34 cellular contexts compared by ENCODE assay signal in genomic region chr3:148794357-148794756, GRCh38. TPM values are rescaled to one million over a fixed set of nuclear protein-coding genes. Genes with fewer than 3 reads are reported as not detected.
DNase-seq lines count a peak whose midpoint lies in the region; ATAC-seq and TF ChIP-seq lines count a peak whose summit lies in the region.
"Had no signal": no experiment of that assay in that cellular context is flagged by ENCODE, and none has a peak within 500 bp of the region (broad histone marks: within the 10 kb centered on the region; RNA-seq: fewer than 3 reads in every experiment).

No MANE protein-coding gene starts in this region.

- no peaks in the 10 kb centered on the region for H4K20me1 ChIP-seq in hepatocyte (ENCODE audit: insufficient read depth, poor library complexity, severe bottlenecking)

- POLR2A ChIA-PET in WTC11 (lab: Charles Lee): no interaction called here

- intact Hi-C loops in uterus (cut with DNase I; ENCODE audit: low total_unique reads): no loop called here

- no peaks in the 10 kb centered on the region for H3K79me2 ChIP-seq in hepatocyte

- no peak overlapping the region for H3K27ac ChIP-seq in hepatocyte
- no peak overlapping the region for H3K27ac ChIP-seq in uterus
- H3K27ac ChIP-seq: cardiac muscle cell, heart left ventricle, pancreas, testis, vagina had no signal

- DNase-seq in EL: peak; percentile 30
- DNase-seq in WTC11 (ENCODE audit: low spot score): no peak
- peak; percentile 33 for DNase-seq in hepatocyte (ENCODE audit: low spot score)
- no peak for DNase-seq in uterus
- no peak for DNase-seq in stimulated activated effector memory CD8-positive, alpha-beta T cell treated with anti-CD3 and anti-CD28 coated beads, Interleukin-12 subunit alpha, Interleukin-12 subunit beta, amount 100 ng/mL, for 72 hours (ENCODE audit: low spot score in 2 of 2)
- DNase-seq in stimulated activated CD8-positive, alpha-beta memory T cell treated with anti-CD3 and anti-CD28 coated beads, Interleukin-4, amount 100 ng/mL, for 48 hours: no peak
- DNase-seq: activated CD8-positive, alpha-beta T cell treated with anti-CD3 and anti-CD28 coated beads, Interleukin-2, amount 10 ng/mL, durations not matched to agents 7 days and 5 days; CD4-positive, alpha-beta T cell; cortex of kidney; effector memory CD8-positive, alpha-beta T cell; heart left ventricle; IMR-90; MV-4-11; NCI-H1436; NCI-H2081 treated with DMSO at 0.1 percent for 48 hours; NCI-H226; NCI-H69; pancreas; retina; SHP77 treated with DMSO at 0.1 percent for 48 hours; stimulated activated CD4-positive, alpha-beta T cell treated with anti-CD3 and anti-CD28 coated beads, Interleukin-1b, Interleukin-23, amount 100 ng/mL, for 48 hours; SW 1271; testis had no signal

- no peak overlapping the region for H2AFZ ChIP-seq in hepatocyte

- ATAC-seq in WTC11 (0 out of 2 replicates have a peak, but pooled peaks have one; percentile 35), GM18511 (IDR thresholded peaks at IDR 0.05; ENCODE audit: unreplicated experiment) (no peak)
- no peak for ATAC-seq in stimulated activated effector memory CD8-positive, alpha-beta T cell treated with anti-CD3 and anti-CD28 coated beads, Interleukin-12 subunit alpha, Interleukin-12 subunit beta, amount 100 ng/mL, for 72 hours
- ATAC-seq: activated CD8-positive, alpha-beta T cell treated with anti-CD3 and anti-CD28 coated beads, Interleukin-2, amount 10 ng/mL, durations not matched to agents 7 days and 5 days; activated naive CD4-positive, alpha-beta T cell treated with anti-CD3 and anti-CD28 coated beads, Interleukin-2, amount 50 U/mL, for 72 hours; effector memory CD8-positive, alpha-beta T cell; HCT116; heart left ventricle; pancreas had no signal

- no peaks in the 10 kb centered on the region for H3K36me3 Mint-ChIP-seq in WTC11
- H3K36me3 Mint-ChIP-seq in nephron (ENCODE audit: low read depth): no peaks in the 10 kb centered on the region
- no peaks in the 10 kb centered on the region for H3K36me3 Mint-ChIP-seq in stimulated activated effector memory CD8-positive, alpha-beta T cell treated with anti-CD3 and anti-CD28 coated beads, Interleukin-12 subunit alpha, Interleukin-12 subunit beta, amount 100 ng/mL, for 72 hours
- H3K36me3 Mint-ChIP-seq: activated naive CD4-positive, alpha-beta T cell treated with anti-CD3 and anti-CD28 coated beads, Interleukin-2, amount 50 U/mL, for 72 hours had no signal

- H3K27ac Mint-ChIP-seq in WTC11 (no peak overlapping the region), nephron (peak overlapping the region in 2 of 3 experiments; percentile 59 to 70)
- H3K27ac Mint-ChIP-seq in stimulated activated effector memory CD8-positive, alpha-beta T cell treated with anti-CD3 and anti-CD28 coated beads, Interleukin-12 subunit alpha, Interleukin-12 subunit beta, amount 100 ng/mL, for 72 hours: no peak overlapping the region
- H3K27ac Mint-ChIP-seq: activated CD8-positive, alpha-beta T cell treated with anti-CD3 and anti-CD28 coated beads, Interleukin-2, amount 10 ng/mL, durations not matched to agents 7 days and 5 days; activated naive CD4-positive, alpha-beta T cell treated with anti-CD3 and anti-CD28 coated beads, Interleukin-2, amount 50 U/mL, for 72 hours; CD4-positive, alpha-beta T cell; effector memory CD8-positive, alpha-beta T cell; stimulated activated naive CD8-positive, alpha-beta T cell treated with anti-CD3 and anti-CD28 coated beads, Interleukin-15, Interleukin-2, amounts not matched to agents 100 ng/mL and 50 ng/mL, for 24 hours had no signal

- H3K4me2 ChIP-seq in hepatocyte: no peak overlapping the region
- H3K4me2 ChIP-seq: smooth muscle cell had no signal

- CTCF ChIA-PET in WTC11 (lab: Charles Lee): no interaction called here

- H3K27me3 Mint-ChIP-seq in WTC11 (ENCODE audit: low read depth) (no peaks in the 10 kb centered on the region), nephron (ENCODE audit: low read depth) (no peaks in the 10 kb centered on the region)
- H3K27me3 Mint-ChIP-seq: CD4-positive, alpha-beta T cell; effector memory CD8-positive, alpha-beta T cell; stimulated activated naive CD8-positive, alpha-beta T cell treated with anti-CD3 and anti-CD28 coated beads, Interleukin-15, Interleukin-2, amounts not matched to agents 100 ng/mL and 50 ng/mL, for 24 hours had no signal

- TF ChIP-seq POLR2A in uterus (IDR thresholded peaks at IDR 0.05): no peak

- H3K9me3 ChIP-seq in hepatocyte (ENCODE audit: low read depth): no peaks in the 10 kb centered on the region
- H3K9me3 ChIP-seq in uterus: no peaks in the 10 kb centered on the region
- H3K9me3 ChIP-seq: heart left ventricle, pancreas, testis, vagina had no signal

- 25% methylated on average over 2 of the region's 2 CpGs for WGBS in hepatocyte (ENCODE audit: low lambda C conversion rate, missing lambda C conversion rate)

- H3K4me1 Mint-ChIP-seq in WTC11 (peaks cover 47% of the 10 kb centered on the region), nephron (peaks cover 35% of the 10 kb centered on the region)
- H3K4me1 Mint-ChIP-seq in stimulated activated effector memory CD8-positive, alpha-beta T cell treated with anti-CD3 and anti-CD28 coated beads, Interleukin-12 subunit alpha, Interleukin-12 subunit beta, amount 100 ng/mL, for 72 hours: no peaks in the 10 kb centered on the region

- H3K4me3 Mint-ChIP-seq in WTC11 (no peak overlapping the region), nephron (no peak overlapping the region)
- no peak overlapping the region for H3K4me3 Mint-ChIP-seq in stimulated activated effector memory CD8-positive, alpha-beta T cell treated with anti-CD3 and anti-CD28 coated beads, Interleukin-12 subunit alpha, Interleukin-12 subunit beta, amount 100 ng/mL, for 72 hours
- H3K4me3 Mint-ChIP-seq: activated CD8-positive, alpha-beta T cell treated with anti-CD3 and anti-CD28 coated beads, Interleukin-2, amount 10 ng/mL, durations not matched to agents 7 days and 5 days; CD4-positive, alpha-beta T cell; effector memory CD8-positive, alpha-beta T cell; stimulated activated naive CD8-positive, alpha-beta T cell treated with anti-CD3 and anti-CD28 coated beads, Interleukin-15, Interleukin-2, amounts not matched to agents 100 ng/mL and 50 ng/mL, for 24 hours had no signal

- no peaks in the 10 kb centered on the region for H3K9me2 ChIP-seq in hepatocyte (replicated peaks; ENCODE audit: insufficient read depth)

- H3K4me3 ChIP-seq in hepatocyte (no peak overlapping the region), uterus (no peak overlapping the region)
- H3K4me3 ChIP-seq: cardiac muscle cell, heart left ventricle, lung, pancreas, smooth muscle cell, testis, vagina had no signal

- TF ChIP-seq CTCF in WTC11 (IDR thresholded peaks at IDR 0.05): no peak
- TF ChIP-seq CTCF in hepatocyte (IDR thresholded peaks at IDR 0.05; ENCODE audit: poor library complexity): no peak
- no peak for TF ChIP-seq CTCF in nephron (IDR thresholded peaks at IDR 0.05; ENCODE audit: unreplicated experiment in 3 of 3)
- no peak for TF ChIP-seq CTCF in uterus (IDR thresholded peaks at IDR 0.05)

- H3K4me1 ChIP-seq in hepatocyte (ENCODE audit: insufficient read depth) (no peaks in the 10 kb centered on the region), uterus (no peaks in the 10 kb centered on the region)
- H3K4me1 ChIP-seq: testis, vagina had no signal

- no peaks in the 10 kb centered on the region for H3K9me3 Mint-ChIP-seq in WTC11
- H3K9me3 Mint-ChIP-seq in nephron: no peaks in the 10 kb centered on the region
- no peaks in the 10 kb centered on the region for H3K9me3 Mint-ChIP-seq in stimulated activated effector memory CD8-positive, alpha-beta T cell treated with anti-CD3 and anti-CD28 coated beads, Interleukin-12 subunit alpha, Interleukin-12 subunit beta, amount 100 ng/mL, for 72 hours
- H3K9me3 Mint-ChIP-seq: activated naive CD4-positive, alpha-beta T cell treated with anti-CD3 and anti-CD28 coated beads, Interleukin-2, amount 50 U/mL, for 72 hours; CD4-positive, alpha-beta T cell; effector memory CD8-positive, alpha-beta T cell; stimulated activated naive CD8-positive, alpha-beta T cell treated with anti-CD3 and anti-CD28 coated beads, Interleukin-15, Interleukin-2, amounts not matched to agents 100 ng/mL and 50 ng/mL, for 24 hours had no signal

- no peaks in the 10 kb centered on the region for H3K27me3 ChIP-seq in hepatocyte
- no peaks in the 10 kb centered on the region for H3K27me3 ChIP-seq in uterus
- H3K27me3 ChIP-seq: cardiac muscle cell, heart left ventricle, pancreas, testis, vagina had no signal

- H3K36me3 ChIP-seq in hepatocyte (replicated peaks; ENCODE audit: insufficient read depth, low read depth) (no peaks in the 10 kb centered on the region), uterus (no peaks in the 10 kb centered on the region)
- H3K36me3 ChIP-seq: cardiac muscle cell, heart left ventricle, pancreas, vagina had no signal

TF ChIP-seq in WTC11, 78 proteins besides CTCF, POLR2A, EP300 and RAD21 (continues in another document):
- no peak for TF ChIP-seq KAT7 (CRISPR knock-in tag; IDR thresholded peaks at IDR 0.05; ENCODE audit: borderline replicate concordance)
- TF ChIP-seq ATF6 (CRISPR knock-in tag; IDR thresholded peaks at IDR 0.05): no peak

RNA-seq across cellular contexts. Expression of gene CPB1, which starts 33.3 kb away (rescaled TPM):
- total RNA-seq in WTC11 (2021) (4.1 to 7.6 TPM (median 5.0 TPM) in 3 replicates), hepatocyte (not detected in 2 replicates), uterus (not detected)
- 0.73 TPM in 1 of 2 replicates, not detected in the other for polyA plus RNA-seq in hepatocyte
- total RNA-seq: A673; activated CD8-positive, alpha-beta T cell treated with anti-CD3 and anti-CD28 coated beads, Interleukin-2, amount 10 ng/mL, durations not matched to agents 7 days and 5 days; activated naive CD4-positive, alpha-beta T cell treated with anti-CD3 and anti-CD28 coated beads, Interleukin-2, amount 50 U/mL, for 72 hours; cardiac muscle cell; CD4-positive, alpha-beta T cell; IMR-90; kidney epithelial cell; smooth muscle cell had no signal
- polyA plus RNA-seq: cardiac muscle cell, IMR-90, smooth muscle cell had no signal

Comparison
In these comparisons a context has a peak if more than half of its experiments do, and no peak if none do; other contexts are left out.
1. DNase-seq: peak in EL (single experiment) and hepatocyte (single experiment); none in WTC11 (single experiment), uterus (0 of 2), stimulated activated effector memory CD8-positive, alpha-beta T cell treated with anti-CD3 and anti-CD28 coated beads, Interleukin-12 subunit alpha, Interleukin-12 subunit beta, amount 100 ng/mL, for 72 hours (0 of 2) and stimulated activated CD8-positive, alpha-beta memory T cell treated with anti-CD3 and anti-CD28 coated beads, Interleukin-4, amount 100 ng/mL, for 48 hours (single experiment).
2. H3K27ac Mint-ChIP-seq: peak in nephron (2 of 3); none in WTC11 (single experiment) and stimulated activated effector memory CD8-positive, alpha-beta T cell treated with anti-CD3 and anti-CD28 coated beads, Interleukin-12 subunit alpha, Interleukin-12 subunit beta, amount 100 ng/mL, for 72 hours (single experiment).